In the genomic region with DNA sequence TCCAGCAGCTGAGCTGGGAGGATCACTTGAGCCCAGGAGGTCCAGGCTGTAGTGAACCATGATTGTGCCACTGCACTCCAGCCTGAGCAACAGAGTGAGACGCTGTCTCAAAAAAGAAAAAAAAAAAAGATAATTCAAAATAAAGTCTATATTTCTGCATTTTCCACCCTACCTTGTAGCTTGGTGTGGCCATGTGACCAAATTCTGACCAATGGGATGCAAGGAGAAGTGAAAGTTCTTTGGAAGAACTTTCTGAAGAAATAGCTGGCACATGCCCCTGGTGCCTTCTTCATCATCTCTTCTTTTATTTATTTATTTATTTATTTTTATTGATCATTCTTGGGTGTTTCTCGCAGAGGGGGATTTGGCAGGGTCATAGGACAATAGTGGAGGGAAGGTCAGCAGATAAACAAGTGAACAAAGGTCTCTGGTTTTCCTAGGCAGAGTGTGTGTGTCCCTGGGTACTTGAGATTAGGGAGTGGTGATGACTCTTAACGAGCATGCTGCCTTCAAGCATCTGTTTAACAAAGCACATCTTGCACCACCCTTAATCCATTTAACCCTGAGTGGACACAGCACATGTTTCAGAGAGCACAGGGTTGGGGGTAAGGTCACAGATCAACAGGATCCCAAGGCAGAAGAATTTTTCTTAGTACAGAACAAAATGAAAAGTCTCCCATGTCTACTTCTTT, we compare ENCODE assay signal across 12 cellular contexts. TPM values are rescaled to one million over a fixed set of nuclear protein-coding genes. Genes with fewer than 3 reads are reported as not detected.
DNase-seq lines count a peak whose midpoint lies in the region; ATAC-seq, FAIRE-seq and TF ChIP-seq lines count a peak whose summit lies in the region.
"Not testable (repeated sequence)": the region's sequence is repeated elsewhere in the genome, so short reads cannot be mapped to it uniquely, and the experiment has no call there.
"Had no signal": no experiment of that assay in that cellular context is flagged by ENCODE, and none has a peak within 500 bp of the region (broad histone marks: within the 10 kb centered on the region; RNA-seq: fewer than 3 reads in every experiment).

No MANE protein-coding gene starts in this region.

- not testable (repeated sequence) for H3K4me1 ChIP-seq in A549; Karpas-422 (ENCODE audit: low read length); HepG2 (ENCODE audit: insufficient read depth, low read length)

- H3K4me3 ChIP-seq in A549; Karpas-422 (ENCODE audit: low read length); choroid plexus epithelial cell (ENCODE audit: low read depth, low read length); HepG2 (replicated peaks in 1 of 3; ENCODE audit: insufficient read depth in 1 of 3, low read depth in 2 of 3, low read length in 3 of 3): not testable (repeated sequence)

- H3K36me3 ChIP-seq in Karpas-422 (ENCODE audit: insufficient read depth, low read length); HepG2 (replicated peaks in 1 of 2; ENCODE audit: control insufficient read depth in 1 of 2, insufficient read depth in 2 of 2, low read length in 2 of 2): not testable (repeated sequence)

- H3K9me3 ChIP-seq in A549; Karpas-422 (ENCODE audit: low read length); HepG2 (ENCODE audit: low read length): not testable (repeated sequence)

- DNase-seq in A549 (ENCODE audit: low read depth in 1 of 2, low spot score in 1 of 2); HepG2 (ENCODE audit: low spot score); sciatic nerve (ENCODE audit: low spot score): not testable (repeated sequence)
- DNase-seq in Karpas-422 (peak; percentile 58), NOMO-1 (lab: John Stamatoyannopoulos, UW; ENCODE audit: unreplicated experiment in 2 of 2) (peak; percentile 56 to 90), SIG-M5 treated with dmso at 0.1 percent for 504 hours (lab: John Stamatoyannopoulos, UW; ENCODE audit: unreplicated experiment) (peak; percentile 62), choroid plexus epithelial cell (ENCODE audit: low read depth) (peak; percentile 20)

- CTCF ChIA-PET in A549 (lab: Yijun Ruan, JAX) = interaction anchor here (0.7 to 1.7 kb wide), 5 partner anchors 23 to 53 kb away, joined by 3 to 9 read pairs (median 5); partner anchors contain the start of gene TSC22D4
- CTCF ChIA-PET in HepG2 (lab: Yijun Ruan, JAX; ENCODE audit: low intra/inter-chr PET ratio, low total read pairs) = not testable (repeated sequence)

- not testable (repeated sequence) for TF ChIP-seq CTCF in A549 (IDR thresholded peaks at IDR 0.05); choroid plexus epithelial cell (conservative IDR thresholded peaks at IDR 0.05; ENCODE audit: low read depth, low read length); HepG2 (CRISPR knock-in tag; IDR thresholded peaks at IDR 0.05)

- intact Hi-C loops in HepG2 (cut with micrococcal nuclease; ENCODE audit: unreplicated experiment); sciatic nerve (cut with DNase I): not testable (repeated sequence)

- H3K27ac ChIP-seq in A549; Karpas-422 (ENCODE audit: low read length); HepG2 (ENCODE audit: extremely low read length, insufficient read depth, low read length): not testable (repeated sequence)

- in situ Hi-C loops in HepG2 (cut with HindIII; ENCODE audit: extremely low pct_ligation_motif_present, low pct_unique_long_range_greater_than_20kb) = not testable (repeated sequence)

- H4K20me1 ChIP-seq in Karpas-422 (ENCODE audit: insufficient read depth, low read depth, low read length); HepG2 (ENCODE audit: insufficient read depth, low read length): not testable (repeated sequence)

- WGBS in A549 (ENCODE audit: missing lambda C conversion rate) = 75% methylated on average over 2 of the region's 3 CpGs
- 40% methylated on average over 2 of the region's 3 CpGs for WGBS in HepG2 (ENCODE audit: low lambda C conversion rate)

- H3K4me2 ChIP-seq in A549; Karpas-422 (ENCODE audit: low read depth, low read length, poor library complexity, severe bottlenecking); HepG2 (ENCODE audit: low read depth, low read length): not testable (repeated sequence)

- ATAC-seq in A549 (peak in 1 of 2 experiments; percentile 26; a peak in 1 of 6 replicates), sciatic nerve (peak; percentile 15)
- not testable (repeated sequence) for ATAC-seq in HepG2

- H3K9ac ChIP-seq in Karpas-422 (ENCODE audit: low read length); HepG2 (ENCODE audit: insufficient read depth, low read depth, low read length): not testable (repeated sequence)

- not testable (repeated sequence) for BruUV-seq in HepG2 (replicated peaks; lab: Mats Ljungman, UMichigan)

- not testable (repeated sequence) for FAIRE-seq in A549 (lab: Jason Lieb, UNC); HepG2 (lab: Jason Lieb, UNC)

- not testable (repeated sequence) for TF ChIP-seq EP300 in A549 (IDR thresholded peaks at IDR 0.05); HepG2 (IDR thresholded peaks at IDR 0.05; ENCODE audit: low read depth in 2 of 2, low read length in 2 of 2); HepG2 (CRISPR knock-in tag; IDR thresholded peaks at IDR 0.05; ENCODE audit: borderline replicate concordance)

- TF ChIP-seq POLR2A in A549 (IDR thresholded peaks at IDR 0.05; ENCODE audit: low read length); HepG2 (IDR thresholded peaks at IDR 0.05; ENCODE audit: insufficient read depth in 1 of 2, low read depth in 2 of 2, low read length in 2 of 2): not testable (repeated sequence)

- not testable (repeated sequence) for H3K9me2 ChIP-seq in Karpas-422 (replicated peaks; ENCODE audit: insufficient read depth, low read length)

- not testable (repeated sequence) for H3K27me3 ChIP-seq in Karpas-422 (ENCODE audit: low read length); HepG2 (ENCODE audit: control insufficient read depth in 1 of 2, insufficient read depth in 2 of 2, low read length in 2 of 2)

- POLR2A ChIA-PET in A549 (lab: Yijun Ruan, JAX) = not testable (repeated sequence)
- POLR2A ChIA-PET in HepG2 (lab: Yijun Ruan, JAX) = interaction anchor here (0.7 kb wide), 1 partner anchor 93 kb away, joined by 3 read pairs; the partner anchor contains the start of gene ZCWPW1

- not testable (repeated sequence) for TF ChIP-seq RAD21 in A549 (conservative IDR thresholded peaks at IDR 0.05 in 1 of 2, IDR thresholded peaks at IDR 0.05 in 1 of 2); HepG2 (CRISPR knock-in tag; IDR thresholded peaks at IDR 0.05)

- not testable (repeated sequence) for H3K79me2 ChIP-seq in Karpas-422 (ENCODE audit: low read length); HepG2 (ENCODE audit: insufficient read depth, low read length)

- H2AFZ ChIP-seq in Karpas-422 (ENCODE audit: low read length); HepG2 (ENCODE audit: low read length): not testable (repeated sequence)

RNA-seq across cellular contexts. Expression of gene AGFG2, which starts 16.9 kb away (rescaled TPM):
- polyA plus RNA-seq in A549 (2011; rRNA removed) (13.5 and 16.0 TPM in 2 replicates), A549 (2017; fragmentation: RNase III; extraction: RNeasy Plus Mini Kit Qiagen cat#74134 plus additional on column Dnase treatment) (18.0 to 39.3 TPM (median 31.8 TPM) in 3 replicates), HepG2 (2011; rRNA removed) (125 and 127 TPM in 2 replicates)
- 14.0 and 21.0 TPM in 2 replicates for polyA plus RNA-seq in A549 (2012; cell fraction: cytosol; rRNA removed)
- polyA plus RNA-seq in A549 (2012; cell fraction: nucleus; rRNA removed) = 19.8 and 27.8 TPM in 2 replicates
- polyA minus RNA-seq in A549 (2011; rRNA and poly(A)+ RNA removed) = 12.3 and 20.3 TPM in 2 replicates
- 5.7 and 6.7 TPM in 2 replicates for total RNA-seq in Karpas-422 (2014; rRNA removed; shearing (Covaris generic); ENCODE audit: low replicate concordance)
- total RNA-seq in HepG2 (2016; rRNA removed; fragmentation: Illumina TruSeq; extraction: Trizol) (117 and 132 TPM in 2 replicates), sciatic nerve (30.6 TPM)
- total RNA-seq in HepG2 (2016; cell fraction: cytosol; rRNA removed; fragmentation: Illumina TruSeq; extraction: Trizol; ENCODE audit: low read depth) = 31.9 and 33.3 TPM in 2 replicates
- 111 and 137 TPM in 2 replicates for total RNA-seq in HepG2 (2016; cell fraction: insoluble cytoplasmic fraction; rRNA removed; fragmentation: Illumina TruSeq; extraction: Trizol)
- total RNA-seq in HepG2 (2016; cell fraction: membrane; rRNA removed; fragmentation: Illumina TruSeq; extraction: Trizol) = 66.9 and 73.0 TPM in 2 replicates
- 58.2 and 67.9 TPM in 2 replicates for total RNA-seq in HepG2 (2016; cell fraction: nucleus; rRNA removed; fragmentation: Illumina TruSeq; extraction: Trizol)
- polyA plus RNA-seq in HepG2 (2011; cell fraction: cytosol; rRNA removed) = 56.3 and 126 TPM in 2 replicates
- 211 and 341 TPM in 2 replicates for polyA plus RNA-seq in HepG2 (2011; cell fraction: nucleus; rRNA removed)
- polyA plus RNA-seq in HepG2 (2012) = 63.5 and 68.9 TPM in 2 replicates
- polyA plus RNA-seq in HepG2 (2016; cell fraction: cytosol; fragmentation: Illumina TruSeq; extraction: Trizol; ENCODE audit: low read depth) = 20.7 and 23.5 TPM in 2 replicates
- polyA plus RNA-seq in HepG2 (2016; cell fraction: insoluble cytoplasmic fraction; fragmentation: Illumina TruSeq; extraction: Trizol; ENCODE audit: low read depth) = 136 and 157 TPM in 2 replicates
- polyA plus RNA-seq in HepG2 (2016; cell fraction: membrane; fragmentation: Illumina TruSeq; extraction: Trizol; ENCODE audit: low read depth) = 44.8 and 50.5 TPM in 2 replicates
- polyA plus RNA-seq in HepG2 (2016; cell fraction: nucleus; fragmentation: Illumina TruSeq; extraction: Trizol; ENCODE audit: insufficient read depth, low read depth) = 131 TPM in 2 replicates
- 24.8 and 334 TPM in 2 replicates for polyA minus RNA-seq in HepG2 (2011; rRNA and poly(A)+ RNA removed; ENCODE audit: low replicate concordance)
- 131 and 176 TPM in 2 replicates for polyA minus RNA-seq in HepG2 (2011; cell fraction: cytosol; rRNA and poly(A)+ RNA removed)
- polyA minus RNA-seq in HepG2 (2011; cell fraction: nucleus; rRNA and poly(A)+ RNA removed) = 107 and 124 TPM in 2 replicates

RNA-seq across cellular contexts. Expression of gene NYAP1, which starts 38.3 kb away (rescaled TPM):
- polyA plus RNA-seq in A549 (2011; rRNA removed) (0.32 and 0.47 TPM in 2 replicates), A549 (2017; fragmentation: RNase III; extraction: RNeasy Plus Mini Kit Qiagen cat#74134 plus additional on column Dnase treatment) (1.5 to 3.7 TPM (median 3.1 TPM) in 3 replicates), HepG2 (2011; rRNA removed) (0.46 and 0.76 TPM in 2 replicates)
- 0.70 and 0.96 TPM in 2 replicates for polyA plus RNA-seq in A549 (2012; cell fraction: cytosol; rRNA removed)
- 1.6 and 1.9 TPM in 2 replicates for polyA plus RNA-seq in A549 (2012; cell fraction: nucleus; rRNA removed)
- polyA minus RNA-seq in A549 (2011; rRNA and poly(A)+ RNA removed) = 0.12 and 0.24 TPM in 2 replicates
- total RNA-seq in Karpas-422 (2014; rRNA removed; shearing (Covaris generic); ENCODE audit: low replicate concordance) = not detected in 2 replicates
- total RNA-seq in HepG2 (2016; rRNA removed; fragmentation: Illumina TruSeq; extraction: Trizol) (0.15 TPM in 2 replicates), sciatic nerve (9.1 TPM)
- not detected in 2 replicates for total RNA-seq in HepG2 (2016; cell fraction: cytosol; rRNA removed; fragmentation: Illumina TruSeq; extraction: Trizol; ENCODE audit: low read depth)
- 0.09 and 0.26 TPM in 2 replicates for total RNA-seq in HepG2 (2016; cell fraction: insoluble cytoplasmic fraction; rRNA removed; fragmentation: Illumina TruSeq; extraction: Trizol)
- 0.55 TPM in 1 of 2 replicates, not detected in the other for total RNA-seq in HepG2 (2016; cell fraction: membrane; rRNA removed; fragmentation: Illumina TruSeq; extraction: Trizol)
- 0.09 and 0.22 TPM in 2 replicates for total RNA-seq in HepG2 (2016; cell fraction: nucleus; rRNA removed; fragmentation: Illumina TruSeq; extraction: Trizol)
- polyA plus RNA-seq in HepG2 (2011; cell fraction: cytosol; rRNA removed) = 0.44 and 0.70 TPM in 2 replicates
- 2.4 and 2.9 TPM in 2 replicates for polyA plus RNA-seq in HepG2 (2011; cell fraction: nucleus; rRNA removed)
- 0.60 and 0.88 TPM in 2 replicates for polyA plus RNA-seq in HepG2 (2012)
- polyA plus RNA-seq in HepG2 (2016; cell fraction: cytosol; fragmentation: Illumina TruSeq; extraction: Trizol; ENCODE audit: low read depth) = 0.07 and 0.09 TPM in 2 replicates
- polyA plus RNA-seq in HepG2 (2016; cell fraction: insoluble cytoplasmic fraction; fragmentation: Illumina TruSeq; extraction: Trizol; ENCODE audit: low read depth) = 0.08 TPM in 1 of 2 replicates, not detected in the other
- polyA plus RNA-seq in HepG2 (2016; cell fraction: membrane; fragmentation: Illumina TruSeq; extraction: Trizol; ENCODE audit: low read depth) = 0.07 TPM in 1 of 2 replicates, not detected in the other
- 0.77 and 0.83 TPM in 2 replicates for polyA plus RNA-seq in HepG2 (2016; cell fraction: nucleus; fragmentation: Illumina TruSeq; extraction: Trizol; ENCODE audit: insufficient read depth, low read depth)
- polyA minus RNA-seq in HepG2 (2011; rRNA and poly(A)+ RNA removed; ENCODE audit: low replicate concordance) = 0.62 TPM in 1 of 2 replicates, not detected in the other
- polyA minus RNA-seq in HepG2 (2011; cell fraction: cytosol; rRNA and poly(A)+ RNA removed) = 0.53 and 0.99 TPM in 2 replicates
- polyA minus RNA-seq in HepG2 (2011; cell fraction: nucleus; rRNA and poly(A)+ RNA removed) = 0.62 and 0.64 TPM in 2 replicates
- total RNA-seq: H4 had no signal
- polyA plus RNA-seq: CD4-positive, CD25-positive, alpha-beta regulatory T cell; IgD-negative memory B cell had no signal

RNA-seq across cellular contexts. Expression of gene TSC22D4, which starts 43.0 kb away (rescaled TPM):
- polyA plus RNA-seq in A549 (2011; rRNA removed) = 6.2 and 7.9 TPM in 2 replicates
- polyA plus RNA-seq in A549 (2012; cell fraction: cytosol; rRNA removed) = 15.5 and 22.6 TPM in 2 replicates
- 26.1 and 31.1 TPM in 2 replicates for polyA plus RNA-seq in A549 (2012; cell fraction: nucleus; rRNA removed)
- 20.7 to 28.9 TPM (median 28.3 TPM) in 3 replicates for polyA plus RNA-seq in A549 (2017; fragmentation: RNase III; extraction: RNeasy Plus Mini Kit Qiagen cat#74134 plus additional on column Dnase treatment)
- 6.5 and 8.2 TPM in 2 replicates for polyA minus RNA-seq in A549 (2011; rRNA and poly(A)+ RNA removed)
- 40.4 and 97.3 TPM in 2 replicates for total RNA-seq in Karpas-422 (2014; rRNA removed; shearing (Covaris generic); ENCODE audit: low replicate concordance)
- 6.3 and 7.7 TPM in 2 replicates for total RNA-seq in HepG2 (2016; rRNA removed; fragmentation: Illumina TruSeq; extraction: Trizol)
- total RNA-seq in HepG2 (2016; cell fraction: cytosol; rRNA removed; fragmentation: Illumina TruSeq; extraction: Trizol; ENCODE audit: low read depth) = 2.6 and 2.9 TPM in 2 replicates
- total RNA-seq in HepG2 (2016; cell fraction: insoluble cytoplasmic fraction; rRNA removed; fragmentation: Illumina TruSeq; extraction: Trizol) = 5.6 and 7.4 TPM in 2 replicates
- total RNA-seq in HepG2 (2016; cell fraction: membrane; rRNA removed; fragmentation: Illumina TruSeq; extraction: Trizol) = 4.7 and 8.1 TPM in 2 replicates
- 4.4 and 5.5 TPM in 2 replicates for total RNA-seq in HepG2 (2016; cell fraction: nucleus; rRNA removed; fragmentation: Illumina TruSeq; extraction: Trizol)
- 8.7 and 10.1 TPM in 2 replicates for polyA plus RNA-seq in HepG2 (2011; rRNA removed)
- 6.5 and 10.9 TPM in 2 replicates for polyA plus RNA-seq in HepG2 (2011; cell fraction: cytosol; rRNA removed)
- polyA plus RNA-seq in HepG2 (2011; cell fraction: nucleus; rRNA removed) = 17.7 and 20.7 TPM in 2 replicates
- polyA plus RNA-seq in HepG2 (2012) = 6.9 and 11.5 TPM in 2 replicates
- polyA plus RNA-seq in HepG2 (2016; cell fraction: cytosol; fragmentation: Illumina TruSeq; extraction: Trizol; ENCODE audit: low read depth) = 2.7 and 4.0 TPM in 2 replicates
- 10.1 and 11.1 TPM in 2 replicates for polyA plus RNA-seq in HepG2 (2016; cell fraction: insoluble cytoplasmic fraction; fragmentation: Illumina TruSeq; extraction: Trizol; ENCODE audit: low read depth)
- polyA plus RNA-seq in HepG2 (2016; cell fraction: membrane; fragmentation: Illumina TruSeq; extraction: Trizol; ENCODE audit: low read depth) = 6.2 and 8.1 TPM in 2 replicates
- polyA plus RNA-seq in HepG2 (2016; cell fraction: nucleus; fragmentation: Illumina TruSeq; extraction: Trizol; ENCODE audit: insufficient read depth, low read depth) = 13.1 and 14.8 TPM in 2 replicates
- polyA minus RNA-seq in HepG2 (2011; rRNA and poly(A)+ RNA removed; ENCODE audit: low replicate concordance) = 9.9 and 13.8 TPM in 2 replicates
- polyA minus RNA-seq in HepG2 (2011; cell fraction: cytosol; rRNA and poly(A)+ RNA removed) = 7.0 and 9.1 TPM in 2 replicates
- 3.0 and 4.5 TPM in 2 replicates for polyA minus RNA-seq in HepG2 (2011; cell fraction: nucleus; rRNA and poly(A)+ RNA removed)
- 148 TPM for total RNA-seq in sciatic nerve

RNA-seq across cellular contexts. Expression of gene SAP25, which starts 51.6 kb away (rescaled TPM):
- polyA plus RNA-seq in A549 (2011; rRNA removed) = 0.19 TPM in 1 of 2 replicates, not detected in the other
- 0.36 and 0.73 TPM in 2 replicates for polyA plus RNA-seq in A549 (2012; cell fraction: cytosol; rRNA removed)
- 6.9 and 7.1 TPM in 2 replicates for polyA plus RNA-seq in A549 (2012; cell fraction: nucleus; rRNA removed)
- polyA plus RNA-seq in A549 (2017; fragmentation: RNase III; extraction: RNeasy Plus Mini Kit Qiagen cat#74134 plus additional on column Dnase treatment) = 0.24 to 0.37 TPM (median 0.26 TPM) in 3 replicates
- not detected in 2 replicates for polyA minus RNA-seq in A549 (2011; rRNA and poly(A)+ RNA removed)
- total RNA-seq in Karpas-422 (2014; rRNA removed; shearing (Covaris generic); ENCODE audit: low replicate concordance) = 2.5 and 4.9 TPM in 2 replicates
- 0.15 TPM in 1 of 2 replicates, not detected in the other for total RNA-seq in HepG2 (2016; rRNA removed; fragmentation: Illumina TruSeq; extraction: Trizol)
- total RNA-seq in HepG2 (2016; cell fraction: cytosol; rRNA removed; fragmentation: Illumina TruSeq; extraction: Trizol; ENCODE audit: low read depth) = not detected in 2 replicates
- not detected in 2 replicates for total RNA-seq in HepG2 (2016; cell fraction: insoluble cytoplasmic fraction; rRNA removed; fragmentation: Illumina TruSeq; extraction: Trizol)
- not detected in 2 replicates for total RNA-seq in HepG2 (2016; cell fraction: membrane; rRNA removed; fragmentation: Illumina TruSeq; extraction: Trizol)
- not detected in 2 replicates for total RNA-seq in HepG2 (2016; cell fraction: nucleus; rRNA removed; fragmentation: Illumina TruSeq; extraction: Trizol)
- 0.20 TPM in 2 replicates for polyA plus RNA-seq in HepG2 (2011; rRNA removed)
- polyA plus RNA-seq in HepG2 (2011; cell fraction: cytosol; rRNA removed) = 0.13 TPM in 1 of 2 replicates, not detected in the other
- polyA plus RNA-seq in HepG2 (2011; cell fraction: nucleus; rRNA removed) = 2.5 and 2.6 TPM in 2 replicates
- polyA plus RNA-seq in HepG2 (2012) = 0.70 and 1.9 TPM in 2 replicates
- 0.32 and 0.41 TPM in 2 replicates for polyA plus RNA-seq in HepG2 (2016; cell fraction: cytosol; fragmentation: Illumina TruSeq; extraction: Trizol; ENCODE audit: low read depth)
- polyA plus RNA-seq in HepG2 (2016; cell fraction: insoluble cytoplasmic fraction; fragmentation: Illumina TruSeq; extraction: Trizol; ENCODE audit: low read depth) = not detected in 2 replicates
- not detected in 2 replicates for polyA plus RNA-seq in HepG2 (2016; cell fraction: membrane; fragmentation: Illumina TruSeq; extraction: Trizol; ENCODE audit: low read depth)
- polyA plus RNA-seq in HepG2 (2016; cell fraction: nucleus; fragmentation: Illumina TruSeq; extraction: Trizol; ENCODE audit: insufficient read depth, low read depth) = not detected in 2 replicates
- not detected in 2 replicates for polyA minus RNA-seq in HepG2 (2011; rRNA and poly(A)+ RNA removed; ENCODE audit: low replicate concordance)
- not detected in 2 replicates for polyA minus RNA-seq in HepG2 (2011; cell fraction: cytosol; rRNA and poly(A)+ RNA removed)
- not detected in 2 replicates for polyA minus RNA-seq in HepG2 (2011; cell fraction: nucleus; rRNA and poly(A)+ RNA removed)
- total RNA-seq in sciatic nerve = 13.6 TPM
- total RNA-seq: H4, M059J, SJSA1 had no signal

RNA-seq across cellular contexts. Expression of gene SPACDR, which starts 58.0 kb away (rescaled TPM):
- polyA plus RNA-seq in A549 (2011; rRNA removed) (0.17 and 0.40 TPM in 2 replicates), A549 (2017; fragmentation: RNase III; extraction: RNeasy Plus Mini Kit Qiagen cat#74134 plus additional on column Dnase treatment) (0.33 to 0.39 TPM (median 0.34 TPM) in 3 replicates), HepG2 (2011; rRNA removed) (0.24 and 0.41 TPM in 2 replicates)
- 0.49 and 0.54 TPM in 2 replicates for polyA plus RNA-seq in A549 (2012; cell fraction: cytosol; rRNA removed)
- 0.62 and 0.92 TPM in 2 replicates for polyA plus RNA-seq in A549 (2012; cell fraction: nucleus; rRNA removed)
- not detected in 2 replicates for polyA minus RNA-seq in A549 (2011; rRNA and poly(A)+ RNA removed)
- 1.5 and 2.8 TPM in 2 replicates for total RNA-seq in Karpas-422 (2014; rRNA removed; shearing (Covaris generic); ENCODE audit: low replicate concordance)
- total RNA-seq in HepG2 (2016; rRNA removed; fragmentation: Illumina TruSeq; extraction: Trizol) (not detected in 2 replicates), sciatic nerve (3.6 TPM)
- total RNA-seq in HepG2 (2016; cell fraction: cytosol; rRNA removed; fragmentation: Illumina TruSeq; extraction: Trizol; ENCODE audit: low read depth) = not detected in 2 replicates
- 0.15 TPM in 1 of 2 replicates, not detected in the other for total RNA-seq in HepG2 (2016; cell fraction: insoluble cytoplasmic fraction; rRNA removed; fragmentation: Illumina TruSeq; extraction: Trizol)
- not detected in 2 replicates for total RNA-seq in HepG2 (2016; cell fraction: membrane; rRNA removed; fragmentation: Illumina TruSeq; extraction: Trizol)
- total RNA-seq in HepG2 (2016; cell fraction: nucleus; rRNA removed; fragmentation: Illumina TruSeq; extraction: Trizol) = not detected in 2 replicates
- polyA plus RNA-seq in HepG2 (2011; cell fraction: cytosol; rRNA removed) = 0.16 TPM in 1 of 2 replicates, not detected in the other
- 0.55 and 0.99 TPM in 2 replicates for polyA plus RNA-seq in HepG2 (2011; cell fraction: nucleus; rRNA removed)
- 0.20 TPM in 1 of 2 replicates, not detected in the other for polyA plus RNA-seq in HepG2 (2012)
- not detected in 2 replicates for polyA plus RNA-seq in HepG2 (2016; cell fraction: cytosol; fragmentation: Illumina TruSeq; extraction: Trizol; ENCODE audit: low read depth)
- polyA plus RNA-seq in HepG2 (2016; cell fraction: insoluble cytoplasmic fraction; fragmentation: Illumina TruSeq; extraction: Trizol; ENCODE audit: low read depth) = not detected in 2 replicates
- polyA plus RNA-seq in HepG2 (2016; cell fraction: membrane; fragmentation: Illumina TruSeq; extraction: Trizol; ENCODE audit: low read depth) = 0.26 TPM in 1 of 2 replicates, not detected in the other
- not detected in 2 replicates for polyA plus RNA-seq in HepG2 (2016; cell fraction: nucleus; fragmentation: Illumina TruSeq; extraction: Trizol; ENCODE audit: insufficient read depth, low read depth)
- 0.14 and 0.65 TPM in 2 replicates for polyA minus RNA-seq in HepG2 (2011; rRNA and poly(A)+ RNA removed; ENCODE audit: low replicate concordance)
- not detected in 2 replicates for polyA minus RNA-seq in HepG2 (2011; cell fraction: cytosol; rRNA and poly(A)+ RNA removed)
- not detected in 2 replicates for polyA minus RNA-seq in HepG2 (2011; cell fraction: nucleus; rRNA and poly(A)+ RNA removed)
